ENCODE assay signal across 2 cellular contexts in genomic region chr13:75132800-75133695, GRCh38.
TF ChIP-seq lines count a peak whose summit lies in the region.

No MANE protein-coding gene starts in this region.

TF ChIP-seq in IMR-90, 13 proteins besides CTCF, POLR2A, EP300 and RAD21:
- TF ChIP-seq RCOR1 (IDR thresholded peaks at IDR 0.05; ENCODE audit: insufficient replicate concordance, low read length) (no peak), SMC3 (IDR thresholded peaks at IDR 0.05; ENCODE audit: low read depth, low read length) (no peak), RFX5 (IDR thresholded peaks at IDR 0.05; ENCODE audit: low read depth, low read length) (no peak), ELK1 (IDR thresholded peaks at IDR 0.05; ENCODE audit: borderline replicate concordance, low read depth, low read length) (no peak), CHD1 (IDR thresholded peaks at IDR 0.05; ENCODE audit: low read depth, low read length) (no peak), FOS (IDR thresholded peaks at IDR 0.05; ENCODE audit: low read depth, low read length) (no peak), NFE2L2 (IDR thresholded peaks at IDR 0.05; ENCODE audit: low read depth, low read length) (no peak), MAZ (IDR thresholded peaks at IDR 0.05; ENCODE audit: borderline replicate concordance, low read depth, low read length) (no peak), MAFK (IDR thresholded peaks at IDR 0.05; ENCODE audit: low read depth, low read length) (no peak), MXI1 (IDR thresholded peaks at IDR 0.05; ENCODE audit: borderline replicate concordance, low read depth, low read length) (no peak), BHLHE40 (IDR thresholded peaks at IDR 0.05; ENCODE audit: low read depth, low read length) (no peak)
TF ChIP-seq in IMR-90: peak in this region for 0.

TF ChIP-seq in K562, 482 proteins besides CTCF, POLR2A, EP300 and RAD21:
- TF ChIP-seq FOXK1 (CRISPR knock-in tag; IDR thresholded peaks at IDR 0.05; ENCODE audit: borderline replicate concordance) (no peak), POLR2AphosphoS5 (IDR thresholded peaks at IDR 0.05; ENCODE audit: control insufficient read depth, insufficient read depth, low read depth, low read length) (0 out of 2 replicates have a peak, but pooled peaks have one; percentile 29), CHD4 (IDR thresholded peaks at IDR 0.05; ENCODE audit: insufficient read depth, insufficient replicate concordance, low read depth, low read length, poor library complexity, severe bottlenecking) (no peak), CBX5 (IDR thresholded peaks at IDR 0.05; ENCODE audit: borderline replicate concordance, low read depth) (no peak), KAT2B (IDR thresholded peaks at IDR 0.05; ENCODE audit: low read depth, low read length) (no peak), TBP (optimal IDR thresholded peaks at IDR 0.05; ENCODE audit: low read depth, low read length) (peak; percentile 71), HEY1 (CRISPR knock-in tag; IDR thresholded peaks at IDR 0.05; ENCODE audit: borderline replicate concordance) (no peak), ELK3 (CRISPR knock-in tag; IDR thresholded peaks at IDR 0.05) (no peak), EWSR1 (IDR thresholded peaks at IDR 0.05; ENCODE audit: borderline replicate concordance, low read depth, partially characterized antibody) (no peak), ZKSCAN8 (CRISPR knock-in tag; IDR thresholded peaks at IDR 0.05) (no peak), ZNF696 (CRISPR knock-in tag; conservative IDR thresholded peaks at IDR 0.05) (no peak), KAT8 (IDR thresholded peaks at IDR 0.05; ENCODE audit: low read depth) (no peak), PYGO2 (tag; IDR thresholded peaks at IDR 0.05) (no peak), POLR3G (IDR thresholded peaks at IDR 0.05; ENCODE audit: extremely low read depth, insufficient read length, insufficient replicate concordance) (no peak), NKRF (IDR thresholded peaks at IDR 0.05; ENCODE audit: borderline replicate concordance) (no peak), GTF2B (IDR thresholded peaks at IDR 0.05; ENCODE audit: extremely low read depth, insufficient read length) (peak; percentile 42), NR2C1 (IDR thresholded peaks at IDR 0.05) (no peak), NR2C1 (tag; IDR thresholded peaks at IDR 0.05) (no peak), ZFPM2 (CRISPR knock-in tag; IDR thresholded peaks at IDR 0.05) (no peak), ELK1 (CRISPR knock-in tag; IDR thresholded peaks at IDR 0.05) (no peak), DACH1 (IDR thresholded peaks at IDR 0.05; ENCODE audit: partially characterized antibody) (no peak), HCFC1 (IDR thresholded peaks at IDR 0.05; ENCODE audit: low read depth, low read length) (no peak), SRSF3 (IDR thresholded peaks at IDR 0.05; ENCODE audit: insufficient read depth, low read length) (no peak), BACH1 (tag; IDR thresholded peaks at IDR 0.05) (no peak), ARHGAP35 (IDR thresholded peaks at IDR 0.05; ENCODE audit: partially characterized antibody) (no peak), SIN3B (IDR thresholded peaks at IDR 0.05; ENCODE audit: low read depth) (no peak)
